In genomic region chr7:42618649-42619315, GRCh38 we compare ENCODE assay signal across 1 cellular context.
TF ChIP-seq lines count a peak whose summit lies in the region.

No MANE protein-coding gene starts in this region.

TF ChIP-seq in HepG2, 621 proteins besides CTCF, POLR2A, EP300 and RAD21 (continued from another document):
- no peak for TF ChIP-seq USF2 (IDR thresholded peaks at IDR 0.05; ENCODE audit: low read depth, low read length)
- TF ChIP-seq USF2 (CRISPR knock-in tag; IDR thresholded peaks at IDR 0.05; ENCODE audit: borderline replicate concordance) = no peak
- TF ChIP-seq, protein P1, sequence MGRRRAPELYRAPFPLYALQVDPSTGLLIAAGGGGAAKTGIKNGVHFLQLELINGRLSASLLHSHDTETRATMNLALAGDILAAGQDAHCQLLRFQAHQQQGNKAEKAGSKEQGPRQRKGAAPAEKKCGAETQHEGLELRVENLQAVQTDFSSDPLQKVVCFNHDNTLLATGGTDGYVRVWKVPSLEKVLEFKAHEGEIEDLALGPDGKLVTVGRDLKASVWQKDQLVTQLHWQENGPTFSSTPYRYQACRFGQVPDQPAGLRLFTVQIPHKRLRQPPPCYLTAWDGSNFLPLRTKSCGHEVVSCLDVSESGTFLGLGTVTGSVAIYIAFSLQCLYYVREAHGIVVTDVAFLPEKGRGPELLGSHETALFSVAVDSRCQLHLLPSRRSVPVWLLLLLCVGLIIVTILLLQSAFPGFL (CRISPR knock-in tag; IDR thresholded peaks at IDR 0.05) = no peak
TF ChIP-seq in HepG2: peak in this region for 0.
